ENCODE assay signal across 8 cellular contexts in the genomic region with DNA sequence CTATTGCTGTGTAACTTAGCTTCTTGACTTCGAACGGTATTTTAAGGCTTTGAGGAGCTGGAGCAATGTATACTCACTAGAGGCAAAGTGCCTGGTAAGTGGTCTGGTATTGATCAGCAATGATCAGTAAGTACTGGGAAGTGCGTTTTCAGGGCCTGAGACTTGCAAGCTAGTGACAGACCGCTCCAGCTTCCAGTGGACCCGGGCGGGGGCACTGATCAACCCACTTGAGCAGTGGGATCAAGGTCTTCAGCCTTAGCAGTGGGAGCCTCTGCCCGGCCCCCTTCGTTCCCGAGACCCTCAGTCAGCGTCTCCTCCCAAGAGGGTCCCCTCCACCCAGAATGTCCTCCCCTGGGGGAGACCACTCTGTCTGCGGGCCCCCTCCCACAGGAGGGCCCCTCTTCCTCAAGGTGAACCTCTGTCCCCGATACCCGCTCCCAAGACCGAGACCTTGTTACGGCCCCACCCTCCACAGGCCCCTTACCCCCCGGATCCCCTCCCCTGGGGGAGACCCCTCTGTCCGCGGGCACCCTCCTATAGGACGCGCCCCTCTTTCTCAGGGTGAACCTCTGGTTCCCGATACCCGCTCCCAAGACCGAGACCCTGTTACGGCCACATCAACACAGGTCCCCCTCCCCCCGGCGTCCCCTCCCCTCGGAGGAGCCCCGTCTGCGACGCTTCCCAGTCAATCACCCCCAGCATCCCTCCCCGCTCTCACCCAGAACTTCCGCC. TPM values are rescaled to one million over a fixed set of nuclear protein-coding genes. Genes with fewer than 3 reads are reported as not detected.
DNase-seq lines count a peak whose midpoint lies in the region; ATAC-seq and TF ChIP-seq lines count a peak whose summit lies in the region.

No MANE protein-coding gene starts in this region.

- H3K9me3 Mint-ChIP-seq in T-cell (no peaks in the 10 kb centered on the region), neural progenitor cell (no peaks in the 10 kb centered on the region)

- peak overlapping the region in 1 of 2 donors; percentile 74 for H3K27ac Mint-ChIP-seq in T-cell
- peak overlapping the region; percentile 81 for H3K27ac Mint-ChIP-seq in neural progenitor cell

- POLR2A ChIA-PET in T-cell (lab: Charles Lee) = no interaction called here

- peak overlapping the region; percentile 98 for H2AFZ ChIP-seq in neural progenitor cell (replicated peaks)

- H3K27me3 Mint-ChIP-seq in T-cell = peaks cover 3 to 4% of the 10 kb centered on the region in 2 donors
- H3K27me3 Mint-ChIP-seq in neural progenitor cell (ENCODE audit: insufficient read depth, low read depth) = peaks cover 6% of the 10 kb centered on the region

- peak; percentile 26 for DNase-seq in NCI-H748 (lab: John Stamatoyannopoulos, UW; ENCODE audit: unreplicated experiment)
- no peak for DNase-seq in NCI-H748 treated with DMSO at 0.1 percent for 48 hours (lab: John Stamatoyannopoulos, UW)
- DNase-seq in T-cell = no peak
- DNase-seq in fibroblast of mammary gland (ENCODE audit: low read depth) = no peak
- peak; percentile 58 for DNase-seq in neural progenitor cell (ENCODE audit: low spot score)
- no peak for DNase-seq in NCI-H345 treated with DMSO at 0.1 percent for 48 hours (lab: John Stamatoyannopoulos, UW; ENCODE audit: unreplicated experiment)
- DNase-seq in stimulated activated naive CD4-positive, alpha-beta T cell (lab: John Stamatoyannopoulos, UW) = no peak

- H3K4me1 ChIP-seq in neural progenitor cell = peaks cover 8% of the 10 kb centered on the region

- H3K79me2 ChIP-seq in neural progenitor cell (ENCODE audit: low read depth) = peaks cover 48% of the 10 kb centered on the region

- H3K9ac ChIP-seq in neural progenitor cell = peak overlapping the region; percentile 50

- CTCF ChIA-PET in T-cell (lab: Charles Lee) = no interaction called here

- H3K9me3 ChIP-seq in neural progenitor cell (ENCODE audit: low read depth) = no peaks in the 10 kb centered on the region

- no peak for TF ChIP-seq CTCF in fibroblast of mammary gland (conservative IDR thresholded peaks at IDR 0.05; ENCODE audit: control insufficient read depth, insufficient read depth, low read depth, low read length)
- TF ChIP-seq CTCF in neural progenitor cell (IDR thresholded peaks at IDR 0.05) = no peak

- H3K4me3 ChIP-seq in fibroblast of mammary gland (ENCODE audit: control insufficient read depth, low read depth, low read length) (peak overlapping the region; percentile 86), neural progenitor cell (peak overlapping the region; percentile 87)

- no peak overlapping the region for H3K27ac ChIP-seq in neural progenitor cell

- no peak for ATAC-seq in T-cell (replicated peaks in 1 of 4)
- ATAC-seq in HG03175 (IDR thresholded peaks at IDR 0.05; ENCODE audit: unreplicated experiment) = no peak

- no peaks in the 10 kb centered on the region for H3K36me3 ChIP-seq in neural progenitor cell

- H3K27me3 ChIP-seq in neural progenitor cell = peaks cover 5% of the 10 kb centered on the region

- H3F3A ChIP-seq in neural progenitor cell (ENCODE audit: low read depth) = no peaks in the 10 kb centered on the region

- peaks cover 35 to 37% (median 37%) of the 10 kb centered on the region in 3 donors for H3K4me1 Mint-ChIP-seq in T-cell
- peaks cover 19% of the 10 kb centered on the region for H3K4me1 Mint-ChIP-seq in neural progenitor cell

- H3K4me2 ChIP-seq in neural progenitor cell = peak overlapping the region; percentile 88

- H3K4me3 Mint-ChIP-seq in T-cell (peak overlapping the region; percentile 85 to 90 (median 88)), neural progenitor cell (peak overlapping the region; percentile 89)

- H3K36me3 Mint-ChIP-seq in T-cell (peaks cover 3% of the 10 kb centered on the region), neural progenitor cell (peaks cover 12% of the 10 kb centered on the region)

- H4K20me1 ChIP-seq in neural progenitor cell (ENCODE audit: low read depth) = peaks cover 39% of the 10 kb centered on the region

RNA-seq across cellular contexts. Expression of gene ATXN10, which starts 0.4 kb away (rescaled TPM):
- total RNA-seq in T-cell (10 to 100 TPM; 58.9 to 85.0 (median 69.6) TPM), neural progenitor cell (ENCODE audit: low replicate concordance) (125 and 168 TPM in 2 replicates)

Comparison
In these comparisons a context has a peak if more than half of its experiments do, and no peak if none do; other contexts are left out.
1. DNase-seq: peak in NCI-H748 (single experiment) and neural progenitor cell (single experiment); none in NCI-H748 treated with DMSO at 0.1 percent for 48 hours (single experiment), T-cell (0 of 34), fibroblast of mammary gland (single experiment), NCI-H345 treated with DMSO at 0.1 percent for 48 hours (single experiment) and stimulated activated naive CD4-positive, alpha-beta T cell (0 of 6).